ENCODE assay signal across 16 cellular contexts in the genomic region with DNA sequence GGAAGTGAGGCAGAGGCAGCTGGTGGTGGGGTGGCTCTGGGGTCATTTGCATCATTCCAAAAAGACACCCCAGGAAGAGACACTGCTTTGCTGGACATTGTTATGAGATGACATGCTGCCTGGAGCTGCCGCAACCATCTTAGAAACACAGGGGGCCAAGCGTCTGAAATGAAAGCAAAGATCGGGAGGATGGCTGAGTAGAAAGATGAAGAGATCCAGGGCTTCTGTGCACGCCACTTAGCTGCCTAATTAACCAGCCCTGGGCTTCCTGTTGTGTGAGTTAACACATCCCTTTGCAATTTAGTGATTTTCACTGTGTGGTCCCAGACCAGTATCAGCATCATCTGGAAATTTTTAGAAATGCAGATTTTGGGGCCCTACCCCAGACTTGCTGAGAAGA. TPM values are rescaled to one million over a fixed set of nuclear protein-coding genes. Genes with fewer than 3 reads are reported as not detected.
DNase-seq lines count a peak whose midpoint lies in the region; ATAC-seq and TF ChIP-seq lines count a peak whose summit lies in the region.
"Had no signal": no experiment of that assay in that cellular context is flagged by ENCODE, and none has a peak within 500 bp of the region (broad histone marks: within the 10 kb centered on the region; RNA-seq: fewer than 3 reads in every experiment).

No MANE protein-coding gene starts in this region.

- no peaks in the 10 kb centered on the region for H3K27me3 Mint-ChIP-seq in WTC11 (ENCODE audit: low read depth)
- peaks cover 0 to 4% (median 0%) of the 10 kb centered on the region in 5 donors for H3K27me3 Mint-ChIP-seq in naive thymus-derived CD4-positive, alpha-beta T cell
- H3K27me3 Mint-ChIP-seq: CD4-positive, alpha-beta memory T cell had no signal

- H2AFZ ChIP-seq in SK-N-SH (ENCODE audit: low read depth) (no peak overlapping the region), DND-41 (ENCODE audit: low read depth, low read length) (no peak overlapping the region)
- H2AFZ ChIP-seq: GM23248 had no signal

- H3K4me3 ChIP-seq in SK-N-SH (ENCODE audit: low read depth in 2 of 2, low read length in 1 of 2) (no peak overlapping the region), DND-41 (ENCODE audit: low read depth in 1 of 2, low read length in 2 of 2) (no peak overlapping the region), gastroesophageal sphincter (no peak overlapping the region)
- H3K4me3 ChIP-seq in naive thymus-derived CD4-positive, alpha-beta T cell (ENCODE audit: low read length) = no peak overlapping the region
- H3K4me3 ChIP-seq: GM23248 had no signal

- no peaks in the 10 kb centered on the region for H3K9me2 ChIP-seq in SK-N-SH

- H3K27me3 ChIP-seq in SK-N-SH (ENCODE audit: insufficient read depth) = no peaks in the 10 kb centered on the region
- H3K27me3 ChIP-seq in DND-41 (ENCODE audit: insufficient read depth, low read length, poor library complexity) = no peaks in the 10 kb centered on the region
- no peaks in the 10 kb centered on the region for H3K27me3 ChIP-seq in naive thymus-derived CD4-positive, alpha-beta T cell (ENCODE audit: control insufficient read depth in 2 of 2, insufficient read depth in 2 of 2, low read length in 2 of 2)
- H3K27me3 ChIP-seq in gastroesophageal sphincter = no peaks in the 10 kb centered on the region

- no peak for TF ChIP-seq POLR2A in gastroesophageal sphincter (IDR thresholded peaks at IDR 0.05)

- H4K20me1 ChIP-seq in SK-N-SH (ENCODE audit: insufficient read depth) (0 out of 2 replicates have a peak, but pooled peaks cover under 1% of the 10 kb centered on the region), DND-41 (ENCODE audit: insufficient read depth, low read length) (no peaks in the 10 kb centered on the region)

- POLR2A ChIA-PET in SK-N-SH (lab: Yijun Ruan, JAX) (interaction anchor here (0.8 to 1.7 kb wide), 2 partner anchors 30 to 251 kb away, joined by 3 to 4 read pairs; no protein-coding TSS in a partner anchor), WTC11 (lab: Charles Lee) (no interaction called here)
- POLR2A ChIA-PET in naive thymus-derived CD4-positive, alpha-beta T cell (lab: Charles Lee) = no interaction called here

- H3K4me1 ChIP-seq in SK-N-SH (ENCODE audit: control insufficient read depth in 1 of 2, insufficient read depth in 2 of 2, low read depth in 1 of 2, low read length in 1 of 2) (peaks cover 0 to 40% of the 10 kb centered on the region in 2 experiments; a peak in 2 of 4 replicates), DND-41 (ENCODE audit: insufficient read depth, low read length) (peaks cover 3% of the 10 kb centered on the region; the same call in 1 of the 2 replicates), gastroesophageal sphincter (no peaks in the 10 kb centered on the region)
- no peaks in the 10 kb centered on the region for H3K4me1 ChIP-seq in naive thymus-derived CD4-positive, alpha-beta T cell (ENCODE audit: control insufficient read depth in 2 of 2, insufficient read depth in 2 of 2, low read length in 2 of 2)

- no peak overlapping the region for H3K4me3 Mint-ChIP-seq in WTC11
- H3K4me3 Mint-ChIP-seq in naive thymus-derived CD4-positive, alpha-beta T cell = no peak overlapping the region
- H3K4me3 Mint-ChIP-seq: CD4-positive, alpha-beta memory T cell had no signal

- DNase-seq in SK-N-SH (no peak), DND-41 (no peak), WTC11 (ENCODE audit: low spot score) (no peak), GM19240 (ENCODE audit: insufficient read length, low spot score) (no peak)
- DNase-seq in naive thymus-derived CD4-positive, alpha-beta T cell = no peak
- DNase-seq: 8988T; ACHN; CD4-positive, alpha-beta memory T cell; DMS79; EL; GM23248 had no signal

- peak; percentile 4; the same call in 2 of the 3 replicates for ATAC-seq in SK-N-SH treated with all-trans-retinoic acid at 6 μM for 48 hours
- ATAC-seq in DND-41 (ENCODE audit: insufficient read depth, low read depth) = peak; percentile 58; the same call in 2 of the 3 replicates
- peak; percentile 32; the same call in 1 of the 2 replicates for ATAC-seq in WTC11
- peak; percentile 6 for ATAC-seq in naive thymus-derived CD4-positive, alpha-beta T cell
- ATAC-seq in GM21381 (IDR thresholded peaks at IDR 0.05; ENCODE audit: unreplicated experiment) = no peak
- ATAC-seq in gastroesophageal sphincter = no peak
- ATAC-seq: HCT116 had no signal

- no peak for TF ChIP-seq RAD21 in SK-N-SH (IDR thresholded peaks at IDR 0.05; ENCODE audit: low read length)

- peaks cover 3% of the 10 kb centered on the region for H3K9me3 Mint-ChIP-seq in WTC11
- no peaks in the 10 kb centered on the region for H3K9me3 Mint-ChIP-seq in naive thymus-derived CD4-positive, alpha-beta T cell

- H3K9ac ChIP-seq in SK-N-SH = no peak overlapping the region
- no peak overlapping the region for H3K9ac ChIP-seq in DND-41 (ENCODE audit: low read depth, low read length)
- H3K9ac ChIP-seq: GM23248 had no signal

- TF ChIP-seq CTCF in SK-N-SH (IDR thresholded peaks at IDR 0.05) (no peak), DND-41 (IDR thresholded peaks at IDR 0.05; ENCODE audit: borderline replicate concordance, extremely low read depth, low read length, poor library complexity, severe bottlenecking) (no peak), WTC11 (IDR thresholded peaks at IDR 0.05) (no peak), gastroesophageal sphincter (IDR thresholded peaks at IDR 0.05) (no peak)

- H3K36me3 ChIP-seq in SK-N-SH (replicated peaks in 1 of 2; ENCODE audit: control insufficient read depth in 1 of 2, insufficient read depth in 2 of 2, low read length in 1 of 2) (peaks cover 23 to 37% of the 10 kb centered on the region in 2 experiments), DND-41 (ENCODE audit: insufficient read depth, low read length) (no peaks in the 10 kb centered on the region), gastroesophageal sphincter (peaks cover 0 to 39% of the 10 kb centered on the region in 2 donors)
- peaks cover 0 to 11% (median 0%) of the 10 kb centered on the region in 3 experiments for H3K36me3 ChIP-seq in naive thymus-derived CD4-positive, alpha-beta T cell (ENCODE audit: control insufficient read depth in 2 of 3, insufficient read depth in 3 of 3, low read length in 3 of 3)

- H3K27ac Mint-ChIP-seq in WTC11 = no peak overlapping the region
- H3K27ac Mint-ChIP-seq in naive thymus-derived CD4-positive, alpha-beta T cell = no peak overlapping the region

- CTCF ChIA-PET in SK-N-SH (lab: Yijun Ruan, JAX) = interaction anchor here (0.8 to 2.2 kb wide), 6 partner anchors 8 to 788 kb away, joined by 3 to 8 read pairs (median 4); no protein-coding TSS in a partner anchor
- CTCF ChIA-PET in WTC11 (lab: Charles Lee) = interaction anchor here (0.6 to 1.4 kb wide), 2 partner anchors 789 to 1574 kb away, joined by 3 read pairs; no protein-coding TSS in a partner anchor
- CTCF ChIA-PET in naive thymus-derived CD4-positive, alpha-beta T cell (lab: Charles Lee) = interaction anchor here (1.1 kb wide), 1 partner anchor 40 kb away, joined by 3 read pairs; no protein-coding TSS in a partner anchor

- peak in 1 of 2 experiments; percentile 35; a peak in 1 of 4 replicates for TF ChIP-seq EP300 in SK-N-SH (IDR thresholded peaks at IDR 0.05; ENCODE audit: borderline replicate concordance in 1 of 2, low read depth in 1 of 2, low read length in 1 of 2)
- no peak for TF ChIP-seq EP300 in gastroesophageal sphincter (IDR thresholded peaks at IDR 0.05)

- peaks cover 3% of the 10 kb centered on the region for H3F3A ChIP-seq in SK-N-SH (replicated peaks; ENCODE audit: insufficient read depth)

- H3K79me2 ChIP-seq in SK-N-SH (ENCODE audit: insufficient read depth) (no peaks in the 10 kb centered on the region), DND-41 (ENCODE audit: insufficient read depth, low read length) (no peaks in the 10 kb centered on the region)

- intact Hi-C loops in naive thymus-derived CD4-positive, alpha-beta T cell (cut with micrococcal nuclease) = no loop called here

- H3K27ac ChIP-seq in SK-N-SH (ENCODE audit: low read depth in 2 of 2, low read length in 1 of 2) = peak overlapping the region in 1 of 2 experiments; percentile 91; a peak in 2 of 4 replicates
- H3K27ac ChIP-seq in DND-41 (ENCODE audit: low read length) = no peak overlapping the region
- H3K27ac ChIP-seq in naive thymus-derived CD4-positive, alpha-beta T cell (ENCODE audit: low read depth, low read length) = no peak overlapping the region
- no peak overlapping the region for H3K27ac ChIP-seq in gastroesophageal sphincter
- H3K27ac ChIP-seq: C4-2B, GM23248 had no signal

- 87% methylated on average over 4 of the region's 4 CpGs for WGBS in SK-N-SH (ENCODE audit: low lambda C conversion rate)
- WGBS in gastroesophageal sphincter (ENCODE audit: low coverage in 1 of 2), 2 donors = 89 to 92% methylated on average over 3 of the region's 4 CpGs

- peaks cover 25% of the 10 kb centered on the region for H3K36me3 Mint-ChIP-seq in WTC11
- peaks cover 0 to 36% (median 26%) of the 10 kb centered on the region in 5 donors for H3K36me3 Mint-ChIP-seq in naive thymus-derived CD4-positive, alpha-beta T cell

- H3K4me2 ChIP-seq in SK-N-SH = no peak overlapping the region
- H3K4me2 ChIP-seq in DND-41 (ENCODE audit: insufficient read depth, low read length) = no peak overlapping the region

- H3K4me1 Mint-ChIP-seq in WTC11 = peaks cover 23% of the 10 kb centered on the region
- H3K4me1 Mint-ChIP-seq in naive thymus-derived CD4-positive, alpha-beta T cell = no peaks in the 10 kb centered on the region
- H3K4me1 Mint-ChIP-seq: CD4-positive, alpha-beta memory T cell had no signal

- H3K9me3 ChIP-seq in SK-N-SH = no peaks in the 10 kb centered on the region
- H3K9me3 ChIP-seq in DND-41 (ENCODE audit: insufficient read depth, low read length, severe bottlenecking) = no peaks in the 10 kb centered on the region
- H3K9me3 ChIP-seq in naive thymus-derived CD4-positive, alpha-beta T cell (ENCODE audit: control insufficient read depth in 2 of 3, low read length in 3 of 3) = no peaks in the 10 kb centered on the region
- no peaks in the 10 kb centered on the region for H3K9me3 ChIP-seq in gastroesophageal sphincter

TF ChIP-seq in SK-N-SH treated with all-trans-retinoic acid at 6 μM for 48 hours, 23 proteins besides CTCF, POLR2A, EP300 and RAD21 (continues in another document):
- TF ChIP-seq TOX (CRISPR knock-in tag; IDR thresholded peaks at IDR 0.05; ENCODE audit: borderline replicate concordance) = no peak

TF ChIP-seq in SK-N-SH, 30 proteins besides CTCF, POLR2A, EP300 and RAD21 (continues in another document):
- TF ChIP-seq TEAD4 (IDR thresholded peaks at IDR 0.05; ENCODE audit: borderline replicate concordance, insufficient read depth) = no peak
- no peak for TF ChIP-seq JUND (IDR thresholded peaks at IDR 0.05)

RNA-seq across cellular contexts. Expression of a gene that starts 36.0 kb away (rescaled TPM):
- polyA plus RNA-seq in SK-N-SH (2012; rRNA removed) = 5.2 and 7.0 TPM in 2 replicates
- polyA plus RNA-seq in SK-N-SH (2012; cell fraction: cytosol; rRNA removed) = 10.6 and 11.1 TPM in 2 replicates
- 9.2 and 9.9 TPM in 2 replicates for polyA plus RNA-seq in SK-N-SH (2012; cell fraction: nucleus; rRNA removed)
- total RNA-seq in WTC11 (2021) = 17.9 to 20.5 TPM (median 18.6 TPM) in 3 replicates
- 10 to 100 TPM in 4 of 5 experiments, 1 to 10 TPM in 1; 3.8 to 94.9 (median 26.9) TPM for total RNA-seq in naive thymus-derived CD4-positive, alpha-beta T cell
- 1 to 10 TPM; 2.7 to 2.9 TPM for polyA plus RNA-seq in naive thymus-derived CD4-positive, alpha-beta T cell
- total RNA-seq in gastroesophageal sphincter = 10 to 100 TPM; 29.8 to 69.3 (median 49.4) TPM

Comparison
In these comparisons a context has a peak if more than half of its experiments do, and no peak if none do; other contexts are left out.
1. ATAC-seq: peak in SK-N-SH treated with all-trans-retinoic acid at 6 μM for 48 hours (single experiment), DND-41 (single experiment), WTC11 (single experiment) and naive thymus-derived CD4-positive, alpha-beta T cell (single experiment); none in GM21381 (single experiment) and gastroesophageal sphincter (single experiment).